1 cellular context compared by ENCODE assay signal in genomic region chr19:48102870-48103751, GRCh38.
A peak's percentile ranks its signal among the peaks of the same experiment; 100 is the strongest.
TF ChIP-seq lines count a peak whose summit lies in the region.

No MANE protein-coding gene starts in this region.

TF ChIP-seq in GM12878, 131 proteins besides CTCF, POLR2A, EP300 and RAD21 (continued from another document):
- TF ChIP-seq NKRF (conservative IDR thresholded peaks at IDR 0.05) (no peak), DPF2 (IDR thresholded peaks at IDR 0.05) (no peak), YY1 (IDR thresholded peaks at IDR 0.05; ENCODE audit: low read depth, low read length) (0 out of 2 replicates have a peak, but pooled peaks have one; percentile 12), E2F8 (IDR thresholded peaks at IDR 0.05; ENCODE audit: low read depth, partially characterized antibody) (no peak), PKNOX1 (IDR thresholded peaks at IDR 0.05) (peak; percentile 86), KAT2A (conservative IDR thresholded peaks at IDR 0.05; ENCODE audit: control insufficient read depth, low read depth, low read length) (no peak), MAX (IDR thresholded peaks at IDR 0.05; ENCODE audit: low read depth, low read length) (no peak), CREB1 (IDR thresholded peaks at IDR 0.05; ENCODE audit: low read depth) (no peak), POLR2AphosphoS2 (IDR thresholded peaks at IDR 0.05; ENCODE audit: low read depth, low read length) (no peak), NR2C2 (IDR thresholded peaks at IDR 0.05; ENCODE audit: borderline replicate concordance, control insufficient read depth, insufficient read length, low read depth) (peak; percentile 50), ZBTB11 (CRISPR knock-in tag; IDR thresholded peaks at IDR 0.05) (no peak)
